1 cellular context compared by ENCODE assay signal in the genomic region with DNA sequence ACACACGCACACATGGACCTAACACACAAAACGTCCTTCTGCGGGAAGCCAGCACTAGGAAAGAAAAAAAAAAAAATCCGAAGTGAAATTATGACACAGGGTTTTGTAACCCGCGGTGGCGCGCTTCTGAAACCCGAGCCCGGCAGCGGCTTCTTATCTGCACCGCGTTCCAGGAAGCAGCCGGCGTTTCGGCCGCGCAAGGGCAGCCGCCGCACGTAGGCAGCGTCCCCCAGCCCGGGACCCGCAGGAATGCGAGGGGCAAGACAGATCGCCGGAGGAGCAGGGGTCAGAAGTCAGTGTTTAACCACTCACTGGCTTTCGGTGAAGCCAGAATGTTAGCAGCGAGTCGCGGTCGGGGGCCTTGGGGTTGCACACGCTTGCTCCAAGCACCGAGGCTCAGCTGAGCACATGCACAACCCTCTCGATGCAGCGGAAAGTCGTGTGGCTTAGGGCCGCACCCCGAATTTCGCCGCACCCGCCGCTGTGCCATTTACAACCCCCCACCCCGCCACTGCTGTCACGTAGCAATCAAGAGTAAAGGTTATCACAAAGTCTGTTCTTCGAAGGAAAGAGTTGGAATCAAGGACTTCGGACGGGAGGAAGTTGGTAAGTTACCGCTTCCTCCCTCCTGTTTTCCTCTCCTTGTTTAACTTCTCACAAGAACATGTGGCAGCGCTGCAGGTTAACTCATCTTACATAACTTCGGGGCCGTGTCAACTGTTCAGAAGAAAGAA.
TF ChIP-seq lines count a peak whose summit lies in the region.

No MANE protein-coding gene starts in this region.

TF ChIP-seq in HepG2, 621 proteins besides CTCF, POLR2A, EP300 and RAD21 (continued from another document and continues in another):
- TF ChIP-seq, protein P1, sequence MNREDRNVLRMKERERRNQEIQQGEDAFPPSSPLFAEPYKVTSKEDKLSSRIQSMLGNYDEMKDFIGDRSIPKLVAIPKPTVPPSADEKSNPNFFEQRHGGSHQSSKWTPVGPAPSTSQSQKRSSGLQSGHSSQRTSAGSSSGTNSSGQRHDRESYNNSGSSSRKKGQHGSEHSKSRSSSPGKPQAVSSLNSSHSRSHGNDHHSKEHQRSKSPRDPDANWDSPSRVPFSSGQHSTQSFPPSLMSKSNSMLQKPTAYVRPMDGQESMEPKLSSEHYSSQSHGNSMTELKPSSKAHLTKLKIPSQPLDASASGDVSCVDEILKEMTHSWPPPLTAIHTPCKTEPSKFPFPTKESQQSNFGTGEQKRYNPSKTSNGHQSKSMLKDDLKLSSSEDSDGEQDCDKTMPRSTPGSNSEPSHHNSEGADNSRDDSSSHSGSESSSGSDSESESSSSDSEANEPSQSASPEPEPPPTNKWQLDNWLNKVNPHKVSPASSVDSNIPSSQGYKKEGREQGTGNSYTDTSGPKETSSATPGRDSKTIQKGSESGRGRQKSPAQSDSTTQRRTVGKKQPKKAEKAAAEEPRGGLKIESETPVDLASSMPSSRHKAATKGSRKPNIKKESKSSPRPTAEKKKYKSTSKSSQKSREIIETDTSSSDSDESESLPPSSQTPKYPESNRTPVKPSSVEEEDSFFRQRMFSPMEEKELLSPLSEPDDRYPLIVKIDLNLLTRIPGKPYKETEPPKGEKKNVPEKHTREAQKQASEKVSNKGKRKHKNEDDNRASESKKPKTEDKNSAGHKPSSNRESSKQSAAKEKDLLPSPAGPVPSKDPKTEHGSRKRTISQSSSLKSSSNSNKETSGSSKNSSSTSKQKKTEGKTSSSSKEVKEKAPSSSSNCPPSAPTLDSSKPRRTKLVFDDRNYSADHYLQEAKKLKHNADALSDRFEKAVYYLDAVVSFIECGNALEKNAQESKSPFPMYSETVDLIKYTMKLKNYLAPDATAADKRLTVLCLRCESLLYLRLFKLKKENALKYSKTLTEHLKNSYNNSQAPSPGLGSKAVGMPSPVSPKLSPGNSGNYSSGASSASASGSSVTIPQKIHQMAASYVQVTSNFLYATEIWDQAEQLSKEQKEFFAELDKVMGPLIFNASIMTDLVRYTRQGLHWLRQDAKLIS (CRISPR knock-in tag; IDR thresholded peaks at IDR 0.05): 0 out of 2 replicates have a peak, but pooled peaks have one; percentile 69
- TF ChIP-seq EEA1 (CRISPR knock-in tag; IDR thresholded peaks at IDR 0.05; ENCODE audit: borderline replicate concordance): peak; percentile 80; the same call in 1 of the 2 replicates
- TF ChIP-seq TBX3 (IDR thresholded peaks at IDR 0.05; ENCODE audit: borderline replicate concordance): no peak
- TF ChIP-seq, protein P2, sequence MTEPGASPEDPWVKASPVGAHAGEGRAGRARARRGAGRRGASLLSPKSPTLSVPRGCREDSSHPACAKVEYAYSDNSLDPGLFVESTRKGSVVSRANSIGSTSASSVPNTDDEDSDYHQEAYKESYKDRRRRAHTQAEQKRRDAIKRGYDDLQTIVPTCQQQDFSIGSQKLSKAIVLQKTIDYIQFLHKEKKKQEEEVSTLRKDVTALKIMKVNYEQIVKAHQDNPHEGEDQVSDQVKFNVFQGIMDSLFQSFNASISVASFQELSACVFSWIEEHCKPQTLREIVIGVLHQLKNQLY (CRISPR knock-in tag; IDR thresholded peaks at IDR 0.05): no peak; the same call in 1 of the 2 replicates
- peak; percentile 96 for TF ChIP-seq ZNF607 (CRISPR knock-in tag; IDR thresholded peaks at IDR 0.05; ENCODE audit: borderline replicate concordance)
- peak; percentile 90 for TF ChIP-seq NR2F6 (IDR thresholded peaks at IDR 0.05)
- TF ChIP-seq NR2F6 (CRISPR knock-in tag; IDR thresholded peaks at IDR 0.05): peak; percentile 96
- TF ChIP-seq HOXA9 (CRISPR knock-in tag; IDR thresholded peaks at IDR 0.05; ENCODE audit: borderline replicate concordance): peak; percentile 93
- TF ChIP-seq FOXJ3 (CRISPR knock-in tag; IDR thresholded peaks at IDR 0.05; ENCODE audit: borderline replicate concordance): peak; percentile 84
- no peak for TF ChIP-seq RBM22 (optimal IDR thresholded peaks at IDR 0.05; ENCODE audit: low read length)
- no peak for TF ChIP-seq HNRNPH1 (optimal IDR thresholded peaks at IDR 0.05; ENCODE audit: low read depth, low read length)
- peak; percentile 84; the same call in 1 of the 2 replicates for TF ChIP-seq NCOA1 (CRISPR knock-in tag; IDR thresholded peaks at IDR 0.05)
- TF ChIP-seq, protein P3, sequence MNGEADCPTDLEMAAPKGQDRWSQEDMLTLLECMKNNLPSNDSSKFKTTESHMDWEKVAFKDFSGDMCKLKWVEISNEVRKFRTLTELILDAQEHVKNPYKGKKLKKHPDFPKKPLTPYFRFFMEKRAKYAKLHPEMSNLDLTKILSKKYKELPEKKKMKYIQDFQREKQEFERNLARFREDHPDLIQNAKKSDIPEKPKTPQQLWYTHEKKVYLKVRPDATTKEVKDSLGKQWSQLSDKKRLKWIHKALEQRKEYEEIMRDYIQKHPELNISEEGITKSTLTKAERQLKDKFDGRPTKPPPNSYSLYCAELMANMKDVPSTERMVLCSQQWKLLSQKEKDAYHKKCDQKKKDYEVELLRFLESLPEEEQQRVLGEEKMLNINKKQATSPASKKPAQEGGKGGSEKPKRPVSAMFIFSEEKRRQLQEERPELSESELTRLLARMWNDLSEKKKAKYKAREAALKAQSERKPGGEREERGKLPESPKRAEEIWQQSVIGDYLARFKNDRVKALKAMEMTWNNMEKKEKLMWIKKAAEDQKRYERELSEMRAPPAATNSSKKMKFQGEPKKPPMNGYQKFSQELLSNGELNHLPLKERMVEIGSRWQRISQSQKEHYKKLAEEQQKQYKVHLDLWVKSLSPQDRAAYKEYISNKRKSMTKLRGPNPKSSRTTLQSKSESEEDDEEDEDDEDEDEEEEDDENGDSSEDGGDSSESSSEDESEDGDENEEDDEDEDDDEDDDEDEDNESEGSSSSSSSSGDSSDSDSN (CRISPR knock-in tag; IDR thresholded peaks at IDR 0.05): peak; percentile 93
- no peak; the same call in 1 of the 2 replicates for TF ChIP-seq MXD4 (CRISPR knock-in tag; IDR thresholded peaks at IDR 0.05)
- TF ChIP-seq, protein P4, sequence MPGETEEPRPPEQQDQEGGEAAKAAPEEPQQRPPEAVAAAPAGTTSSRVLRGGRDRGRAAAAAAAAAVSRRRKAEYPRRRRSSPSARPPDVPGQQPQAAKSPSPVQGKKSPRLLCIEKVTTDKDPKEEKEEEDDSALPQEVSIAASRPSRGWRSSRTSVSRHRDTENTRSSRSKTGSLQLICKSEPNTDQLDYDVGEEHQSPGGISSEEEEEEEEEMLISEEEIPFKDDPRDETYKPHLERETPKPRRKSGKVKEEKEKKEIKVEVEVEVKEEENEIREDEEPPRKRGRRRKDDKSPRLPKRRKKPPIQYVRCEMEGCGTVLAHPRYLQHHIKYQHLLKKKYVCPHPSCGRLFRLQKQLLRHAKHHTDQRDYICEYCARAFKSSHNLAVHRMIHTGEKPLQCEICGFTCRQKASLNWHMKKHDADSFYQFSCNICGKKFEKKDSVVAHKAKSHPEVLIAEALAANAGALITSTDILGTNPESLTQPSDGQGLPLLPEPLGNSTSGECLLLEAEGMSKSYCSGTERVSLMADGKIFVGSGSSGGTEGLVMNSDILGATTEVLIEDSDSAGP (CRISPR knock-in tag; IDR thresholded peaks at IDR 0.05; ENCODE audit: borderline replicate concordance): peak; percentile 87
- TF ChIP-seq, protein P5, sequence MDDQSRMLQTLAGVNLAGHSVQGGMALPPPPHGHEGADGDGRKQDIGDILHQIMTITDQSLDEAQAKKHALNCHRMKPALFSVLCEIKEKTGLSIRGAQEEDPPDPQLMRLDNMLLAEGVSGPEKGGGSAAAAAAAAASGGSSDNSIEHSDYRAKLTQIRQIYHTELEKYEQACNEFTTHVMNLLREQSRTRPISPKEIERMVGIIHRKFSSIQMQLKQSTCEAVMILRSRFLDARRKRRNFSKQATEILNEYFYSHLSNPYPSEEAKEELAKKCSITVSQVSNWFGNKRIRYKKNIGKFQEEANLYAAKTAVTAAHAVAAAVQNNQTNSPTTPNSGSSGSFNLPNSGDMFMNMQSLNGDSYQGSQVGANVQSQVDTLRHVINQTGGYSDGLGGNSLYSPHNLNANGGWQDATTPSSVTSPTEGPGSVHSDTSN (CRISPR knock-in tag; IDR thresholded peaks at IDR 0.05; ENCODE audit: borderline replicate concordance): peak; percentile 88; the same call in 1 of the 2 replicates
- peak; percentile 93; the same call in 1 of the 2 replicates for TF ChIP-seq ZFP41 (CRISPR knock-in tag; IDR thresholded peaks at IDR 0.05; ENCODE audit: borderline replicate concordance)
- TF ChIP-seq, protein P6, sequence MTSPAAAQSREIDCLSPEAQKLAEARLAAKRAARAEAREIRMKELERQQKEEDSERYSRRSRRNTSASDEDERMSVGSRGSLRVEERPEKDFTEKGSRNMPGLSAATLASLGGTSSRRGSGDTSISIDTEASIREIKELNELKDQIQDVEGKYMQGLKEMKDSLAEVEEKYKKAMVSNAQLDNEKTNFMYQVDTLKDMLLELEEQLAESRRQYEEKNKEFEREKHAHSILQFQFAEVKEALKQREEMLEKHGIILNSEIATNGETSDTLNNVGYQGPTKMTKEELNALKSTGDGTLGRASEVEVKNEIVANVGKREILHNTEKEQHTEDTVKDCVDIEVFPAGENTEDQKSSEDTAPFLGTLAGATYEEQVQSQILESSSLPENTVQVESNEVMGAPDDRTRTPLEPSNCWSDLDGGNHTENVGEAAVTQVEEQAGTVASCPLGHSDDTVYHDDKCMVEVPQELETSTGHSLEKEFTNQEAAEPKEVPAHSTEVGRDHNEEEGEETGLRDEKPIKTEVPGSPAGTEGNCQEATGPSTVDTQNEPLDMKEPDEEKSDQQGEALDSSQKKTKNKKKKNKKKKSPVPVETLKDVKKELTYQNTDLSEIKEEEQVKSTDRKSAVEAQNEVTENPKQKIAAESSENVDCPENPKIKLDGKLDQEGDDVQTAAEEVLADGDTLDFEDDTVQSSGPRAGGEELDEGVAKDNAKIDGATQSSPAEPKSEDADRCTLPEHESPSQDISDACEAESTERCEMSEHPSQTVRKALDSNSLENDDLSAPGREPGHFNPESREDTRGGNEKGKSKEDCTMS (CRISPR knock-in tag; conservative IDR thresholded peaks at IDR 0.05): no peak
- TF ChIP-seq, protein P7, sequence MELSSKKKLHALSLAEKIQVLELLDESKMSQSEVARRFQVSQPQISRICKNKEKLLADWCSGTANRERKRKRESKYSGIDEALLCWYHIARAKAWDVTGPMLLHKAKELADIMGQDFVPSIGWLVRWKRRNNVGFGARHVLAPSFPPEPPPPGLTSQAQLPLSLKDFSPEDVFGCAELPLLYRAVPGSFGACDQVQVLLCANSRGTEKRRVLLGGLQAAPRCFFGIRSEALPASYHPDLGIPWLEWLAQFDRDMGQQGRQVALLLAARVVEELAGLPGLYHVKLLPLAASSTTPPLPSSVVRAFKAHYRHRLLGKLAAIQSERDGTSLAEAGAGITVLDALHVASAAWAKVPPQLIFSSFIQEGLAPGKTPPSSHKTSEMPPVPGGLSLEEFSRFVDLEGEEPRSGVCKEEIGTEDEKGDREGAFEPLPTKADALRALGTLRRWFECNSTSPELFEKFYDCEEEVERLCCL (CRISPR knock-in tag; IDR thresholded peaks at IDR 0.05; ENCODE audit: borderline replicate concordance): peak; percentile 87; the same call in 1 of the 2 replicates
- TF ChIP-seq MYNN (CRISPR knock-in tag; IDR thresholded peaks at IDR 0.05; ENCODE audit: low read depth): no peak; the same call in 1 of the 2 replicates
- TF ChIP-seq HCFC1 (IDR thresholded peaks at IDR 0.05; ENCODE audit: low read depth, low read length): no peak
- TF ChIP-seq SMAD9 (CRISPR knock-in tag; IDR thresholded peaks at IDR 0.05): no peak
- TF ChIP-seq, protein P8, sequence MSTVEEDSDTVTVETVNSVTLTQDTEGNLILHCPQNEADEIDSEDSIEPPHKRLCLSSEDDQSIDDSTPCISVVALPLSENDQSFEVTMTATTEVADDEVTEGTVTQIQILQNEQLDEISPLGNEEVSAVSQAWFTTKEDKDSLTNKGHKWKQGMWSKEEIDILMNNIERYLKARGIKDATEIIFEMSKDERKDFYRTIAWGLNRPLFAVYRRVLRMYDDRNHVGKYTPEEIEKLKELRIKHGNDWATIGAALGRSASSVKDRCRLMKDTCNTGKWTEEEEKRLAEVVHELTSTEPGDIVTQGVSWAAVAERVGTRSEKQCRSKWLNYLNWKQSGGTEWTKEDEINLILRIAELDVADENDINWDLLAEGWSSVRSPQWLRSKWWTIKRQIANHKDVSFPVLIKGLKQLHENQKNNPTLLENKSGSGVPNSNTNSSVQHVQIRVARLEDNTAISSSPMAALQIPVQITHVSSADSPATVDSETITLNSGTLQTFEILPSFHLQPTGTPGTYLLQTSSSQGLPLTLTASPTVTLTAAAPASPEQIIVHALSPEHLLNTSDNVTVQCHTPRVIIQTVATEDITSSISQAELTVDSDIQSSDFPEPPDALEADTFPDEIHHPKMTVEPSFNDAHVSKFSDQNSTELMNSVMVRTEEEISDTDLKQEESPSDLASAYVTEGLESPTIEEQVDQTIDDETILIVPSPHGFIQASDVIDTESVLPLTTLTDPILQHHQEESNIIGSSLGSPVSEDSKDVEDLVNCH (CRISPR knock-in tag; IDR thresholded peaks at IDR 0.05): no peak
- TF ChIP-seq ZNF616 (CRISPR knock-in tag; IDR thresholded peaks at IDR 0.05; ENCODE audit: low read depth): peak; percentile 65
- no peak for TF ChIP-seq SCMH1 (CRISPR knock-in tag; IDR thresholded peaks at IDR 0.05; ENCODE audit: borderline replicate concordance)
- TF ChIP-seq, protein P9, sequence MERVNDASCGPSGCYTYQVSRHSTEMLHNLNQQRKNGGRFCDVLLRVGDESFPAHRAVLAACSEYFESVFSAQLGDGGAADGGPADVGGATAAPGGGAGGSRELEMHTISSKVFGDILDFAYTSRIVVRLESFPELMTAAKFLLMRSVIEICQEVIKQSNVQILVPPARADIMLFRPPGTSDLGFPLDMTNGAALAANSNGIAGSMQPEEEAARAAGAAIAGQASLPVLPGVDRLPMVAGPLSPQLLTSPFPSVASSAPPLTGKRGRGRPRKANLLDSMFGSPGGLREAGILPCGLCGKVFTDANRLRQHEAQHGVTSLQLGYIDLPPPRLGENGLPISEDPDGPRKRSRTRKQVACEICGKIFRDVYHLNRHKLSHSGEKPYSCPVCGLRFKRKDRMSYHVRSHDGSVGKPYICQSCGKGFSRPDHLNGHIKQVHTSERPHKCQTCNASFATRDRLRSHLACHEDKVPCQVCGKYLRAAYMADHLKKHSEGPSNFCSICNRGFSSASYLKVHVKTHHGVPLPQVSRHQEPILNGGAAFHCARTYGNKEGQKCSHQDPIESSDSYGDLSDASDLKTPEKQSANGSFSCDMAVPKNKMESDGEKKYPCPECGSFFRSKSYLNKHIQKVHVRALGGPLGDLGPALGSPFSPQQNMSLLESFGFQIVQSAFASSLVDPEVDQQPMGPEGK (CRISPR knock-in tag; IDR thresholded peaks at IDR 0.05): peak; percentile 93
- peak; percentile 84; the same call in 1 of the 2 replicates for TF ChIP-seq MIER3 (CRISPR knock-in tag; IDR thresholded peaks at IDR 0.05; ENCODE audit: borderline replicate concordance)
- TF ChIP-seq ARID2 (CRISPR knock-in tag; IDR thresholded peaks at IDR 0.05; ENCODE audit: borderline replicate concordance): peak; percentile 93
- TF ChIP-seq ZNF264 (CRISPR knock-in tag; IDR thresholded peaks at IDR 0.05): peak; percentile 89
- peak; percentile 84 for TF ChIP-seq NR2C2 (CRISPR knock-in tag; IDR thresholded peaks at IDR 0.05; ENCODE audit: borderline replicate concordance)
- TF ChIP-seq ZBTB1 (CRISPR knock-in tag; IDR thresholded peaks at IDR 0.05; ENCODE audit: borderline replicate concordance): 0 out of 2 replicates have a peak, but pooled peaks have one; percentile 51
- no peak for TF ChIP-seq GTF3A (CRISPR knock-in tag; conservative IDR thresholded peaks at IDR 0.05)
- TF ChIP-seq SMC3 (IDR thresholded peaks at IDR 0.05; ENCODE audit: low read length): no peak
- TF ChIP-seq ADNP (CRISPR knock-in tag; IDR thresholded peaks at IDR 0.05): 0 out of 2 replicates have a peak, but pooled peaks have one; percentile 34
- TF ChIP-seq, protein P10, sequence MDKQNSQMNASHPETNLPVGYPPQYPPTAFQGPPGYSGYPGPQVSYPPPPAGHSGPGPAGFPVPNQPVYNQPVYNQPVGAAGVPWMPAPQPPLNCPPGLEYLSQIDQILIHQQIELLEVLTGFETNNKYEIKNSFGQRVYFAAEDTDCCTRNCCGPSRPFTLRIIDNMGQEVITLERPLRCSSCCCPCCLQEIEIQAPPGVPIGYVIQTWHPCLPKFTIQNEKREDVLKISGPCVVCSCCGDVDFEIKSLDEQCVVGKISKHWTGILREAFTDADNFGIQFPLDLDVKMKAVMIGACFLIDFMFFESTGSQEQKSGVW (CRISPR knock-in tag; IDR thresholded peaks at IDR 0.05; ENCODE audit: borderline replicate concordance): no peak
